ENCODE assay signal across 16 cellular contexts in genomic region chr1:32680642-32681041, GRCh38. TPM values are rescaled to one million over a fixed set of nuclear protein-coding genes. Genes with fewer than 3 reads are reported as not detected.
"Had no signal": no experiment of that assay in that cellular context is flagged by ENCODE, and none has a peak within 500 bp of the region (broad histone marks: within the 10 kb centered on the region; RNA-seq: fewer than 3 reads in every experiment).

No MANE protein-coding gene starts in this region.

- H3K9me3 ChIP-seq: esophagus squamous epithelium, pancreas, tibial nerve, vagina had no signal

- H3K4me3 Mint-ChIP-seq: activated T-helper 17 cell treated with anti-CD3 and anti-CD28 coated beads, Interleukin-2, amount 50 U/mL, for 72 hours; stimulated activated naive B cell treated with anti-CD40 and anti-IgM and Interleukin-4, amounts not matched to agents 10 μg/mL and 1 μg/mL and 100 μg/mL, for 72 hours had no signal

- H3K27me3 ChIP-seq: esophagus squamous epithelium, pancreas, tibial nerve, vagina had no signal

- H3K27ac Mint-ChIP-seq: activated T-helper 17 cell treated with anti-CD3 and anti-CD28 coated beads, Interleukin-2, amount 50 U/mL, for 72 hours; stimulated activated naive B cell treated with anti-CD40 and anti-IgM and Interleukin-4, amounts not matched to agents 10 μg/mL and 1 μg/mL and 100 μg/mL, for 72 hours had no signal

- H3K27me3 Mint-ChIP-seq: activated T-helper 17 cell treated with anti-CD3 and anti-CD28 coated beads, Interleukin-2, amount 50 U/mL, for 72 hours; stimulated activated naive B cell treated with anti-CD40 and anti-IgM and Interleukin-4, amounts not matched to agents 10 μg/mL and 1 μg/mL and 100 μg/mL, for 72 hours had no signal

- H3K4me3 ChIP-seq: esophagus squamous epithelium, pancreas, tibial nerve, vagina had no signal

- FAIRE-seq: bronchial epithelial cell, endothelial cell of umbilical vein had no signal

- H3K4me1 Mint-ChIP-seq: stimulated activated naive B cell treated with anti-CD40 and anti-IgM and Interleukin-4, amounts not matched to agents 10 μg/mL and 1 μg/mL and 100 μg/mL, for 72 hours had no signal

- H3K27ac ChIP-seq: pancreas, vagina had no signal

- H3K9me3 Mint-ChIP-seq: activated T-helper 17 cell treated with anti-CD3 and anti-CD28 coated beads, Interleukin-2, amount 50 U/mL, for 72 hours; stimulated activated naive B cell treated with anti-CD40 and anti-IgM and Interleukin-4, amounts not matched to agents 10 μg/mL and 1 μg/mL and 100 μg/mL, for 72 hours had no signal

- DNase-seq: activated CD4-positive, alpha-beta T cell treated with anti-CD3 and anti-CD28 coated beads, Interleukin-2, amount 50 U/mL, for 1 hour; activated naive CD4-positive, alpha-beta T cell treated with Interleukin-2 at 50 U/mL for 16 hours; effector CD4-positive, alpha-beta T cell; esophagus squamous epithelium; hippocampal formation; islet precursor cell; pancreas; stimulated activated naive B cell treated with anti-CD40 and anti-IgM and Interleukin-4, amounts not matched to agents 10 μg/mL and 1 μg/mL and 100 μg/mL, for 72 hours; T1000 had no signal

RNA-seq across cellular contexts. Expression of gene SYNC, which starts 21.9 kb away (rescaled TPM):
- total RNA-seq: activated CD8-positive, alpha-beta memory T cell treated with anti-CD3 and anti-CD28 coated beads for 36 hours; activated T-helper 17 cell treated with anti-CD3 and anti-CD28 coated beads, Interleukin-2, amount 50 U/mL, for 72 hours; T-helper 1 cell treated with Interleukin-12 subunit alpha and Interleukin-12 subunit beta and Interleukin-4 antibody, amounts not matched to agents 30 ng/mL and 1 ng/mL, for 36 hours had no signal
